ENCODE assay signal across 8 cellular contexts in the genomic region with DNA sequence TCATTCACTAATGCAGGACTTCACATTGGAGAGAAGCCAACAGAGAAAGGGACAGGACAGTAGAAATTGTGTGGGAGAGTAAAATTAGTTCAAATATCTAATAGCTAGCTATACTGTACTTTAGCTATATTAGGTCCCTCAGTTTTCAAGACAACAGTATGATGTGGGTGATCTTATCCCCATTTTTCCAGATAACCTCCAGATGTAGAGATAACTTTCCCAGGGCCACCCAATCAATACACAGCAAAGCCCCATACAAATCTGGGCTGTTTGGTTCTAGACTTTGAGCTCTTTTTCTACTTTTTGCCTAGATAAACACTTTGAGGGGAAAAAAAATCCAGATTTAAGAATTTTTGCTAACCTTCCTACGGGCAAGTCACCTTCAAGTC. TPM values are rescaled to one million over a fixed set of nuclear protein-coding genes. Genes with fewer than 3 reads are reported as not detected.
A peak's percentile ranks its signal among the peaks of the same experiment; 100 is the strongest.
DNase-seq lines count a peak whose midpoint lies in the region; ATAC-seq, FAIRE-seq and TF ChIP-seq lines count a peak whose summit lies in the region.

No MANE protein-coding gene starts in this region.

- TF ChIP-seq CTCF in cardiac muscle cell (IDR thresholded peaks at IDR 0.05; ENCODE audit: low read depth, low read length) (no peak), GM12878 (IDR thresholded peaks at IDR 0.05 in 2 of 3, conservative IDR thresholded peaks at IDR 0.05 in 1 of 3; ENCODE audit: control insufficient read depth in 2 of 3, extremely low read depth in 1 of 3, insufficient read depth in 1 of 3, low read depth in 3 of 3, low read length in 3 of 3) (no peak), uterus (IDR thresholded peaks at IDR 0.05) (no peak)

- no peak for TF ChIP-seq RAD21 in GM12878 (IDR thresholded peaks at IDR 0.05; ENCODE audit: insufficient read depth, low read depth, low read length)

- POLR2A ChIA-PET in GM12878 (lab: Charles Lee): interaction anchor here (2.2 kb wide), 1 partner anchor 57 kb away, joined by 8 read pairs; no protein-coding TSS in a partner anchor

- H3K23ac ChIP-seq in mesenchymal stem cell (ENCODE audit: low read length in 2 of 2): no peak overlapping the region

- intact Hi-C loops in Right ventricle myocardium inferior (cut with DNase I) (loop anchor here (2.0 kb wide), 1 partner anchor 58 kb away; no protein-coding TSS in a partner anchor), GM12878 (cut with micrococcal nuclease; ENCODE audit: unreplicated experiment) (loop anchor here (1.0 kb wide), 1 partner anchor 56 kb away; the partner anchor contains the start of gene GTPBP10), uterus (cut with DNase I; ENCODE audit: low total_unique reads) (no loop called here)

- H3K27me3 ChIP-seq in cardiac muscle cell (peaks cover 9% of the 10 kb centered on the region), GM12878 (replicated peaks in 1 of 2; ENCODE audit: control insufficient read depth in 2 of 2, insufficient read depth in 2 of 2, low read length in 1 of 2) (no peaks in the 10 kb centered on the region), mesenchymal stem cell (ENCODE audit: control insufficient read depth in 1 of 2, insufficient read depth in 1 of 2, low read length in 2 of 2) (no peaks in the 10 kb centered on the region), uterus (no peaks in the 10 kb centered on the region)

- no peak for FAIRE-seq in GM12878 (lab: Jason Lieb, UNC)

- peaks cover 9% of the 10 kb centered on the region for H3K79me1 ChIP-seq in mesenchymal stem cell (replicated peaks; ENCODE audit: low read length, poor library complexity, severe bottlenecking)

- H2BK5ac ChIP-seq in mesenchymal stem cell (ENCODE audit: low read depth, low read length, poor library complexity, severe bottlenecking): no peak overlapping the region

- H3K27ac ChIP-seq in cardiac muscle cell (no peak overlapping the region), GM12878 (ENCODE audit: control insufficient read depth, insufficient read depth) (peak overlapping the region; percentile 88), mesenchymal stem cell (ENCODE audit: low read length, poor library complexity, severe bottlenecking) (peak overlapping the region; percentile 23), uterus (peak overlapping the region; percentile 91 to 95)

- no peak overlapping the region for H4K8ac ChIP-seq in mesenchymal stem cell (ENCODE audit: low read length)

- H3K79me2 ChIP-seq in GM12878 (ENCODE audit: control insufficient read depth, insufficient read depth, low read length): peaks cover 6% of the 10 kb centered on the region

- in situ Hi-C loops in GM12878 (cut with MboI): loop anchor here (5.0 kb wide), 1 partner anchor 55 kb away; the partner anchor contains the start of gene GTPBP10

- CTCF ChIA-PET in GM12878 (lab: Yijun Ruan, JAX): interaction anchor here (0.7 to 2.0 kb wide), 5 partner anchors 32 to 89 kb away, joined by 3 to 9 read pairs (median 4); no protein-coding TSS in a partner anchor

- DNase-seq in cardiac muscle cell (ENCODE audit: low read depth in 1 of 2, low spot score in 1 of 2) (no peak), Right ventricle myocardium inferior (ENCODE audit: missing footprints) (no peak), GM12878 (ENCODE audit: low read depth, low spot score) (no peak), mesenchymal stem cell (no peak), uterus (no peak), COLO668 (lab: John Stamatoyannopoulos, UW; ENCODE audit: unreplicated experiment) (no peak), GM19238 (ENCODE audit: insufficient read length, low spot score) (no peak), erythroblast (lab: John Stamatoyannopoulos, UW) (no peak)

- no peak overlapping the region for H2BK12ac ChIP-seq in mesenchymal stem cell (ENCODE audit: low read length in 2 of 2)

- H3K4me1 ChIP-seq in cardiac muscle cell (ENCODE audit: low read depth): no peaks in the 10 kb centered on the region
- no peaks in the 10 kb centered on the region for H3K4me1 ChIP-seq in GM12878 (ENCODE audit: control insufficient read depth, insufficient read depth, low read length)
- H3K4me1 ChIP-seq in mesenchymal stem cell (ENCODE audit: control insufficient read depth, insufficient read depth, low read depth, low read length): no peaks in the 10 kb centered on the region
- no peaks in the 10 kb centered on the region for H3K4me1 ChIP-seq in uterus

- no TSS peak for BruUV-seq in GM12878 (replicated peaks; lab: Mats Ljungman, UMichigan)

- no peaks in the 10 kb centered on the region for H4K20me1 ChIP-seq in GM12878 (ENCODE audit: control insufficient read depth, insufficient read depth)

- SMC1A ChIA-PET in GM12878 (lab: Charles Lee; ENCODE audit: uncharacterized antibody, unreplicated experiment): interaction anchor here (1.2 kb wide), 1 partner anchor 62 kb away, joined by 3 read pairs; no protein-coding TSS in a partner anchor

- H3K36me3 ChIP-seq in cardiac muscle cell (peaks cover 12% of the 10 kb centered on the region), GM12878 (ENCODE audit: control insufficient read depth in 2 of 2, insufficient read depth in 2 of 2, low read length in 1 of 2) (no peaks in the 10 kb centered on the region), mesenchymal stem cell (ENCODE audit: control insufficient read depth in 1 of 2, insufficient read depth in 2 of 2, low read depth in 1 of 2, low read length in 2 of 2) (peaks cover 2 to 29% of the 10 kb centered on the region in 2 experiments), uterus (no peaks in the 10 kb centered on the region)

- RAD21 ChIA-PET in GM12878 (lab: Charles Lee; ENCODE audit: unreplicated experiment): interaction anchor here (1.0 to 2.0 kb wide), 4 partner anchors 9 to 214 kb away, joined by 3 to 6 read pairs (median 4); no protein-coding TSS in a partner anchor

- H3K4me2 ChIP-seq in GM12878 (ENCODE audit: control insufficient read depth, insufficient read depth): peak overlapping the region; percentile 92
- H3K4me2 ChIP-seq in mesenchymal stem cell (ENCODE audit: low read length, poor library complexity, severe bottlenecking): peak overlapping the region; percentile 81

- no peak overlapping the region for H2BK120ac ChIP-seq in mesenchymal stem cell (ENCODE audit: low read depth, low read length)

- H2BK15ac ChIP-seq in mesenchymal stem cell (ENCODE audit: low read depth, poor library complexity, severe bottlenecking): no peak overlapping the region

- no peak for TF ChIP-seq POLR2A in GM12878 (IDR thresholded peaks at IDR 0.05; ENCODE audit: low read depth, low read length)
- no peak for TF ChIP-seq POLR2A in uterus (IDR thresholded peaks at IDR 0.05)
- no peak for TF ChIP-seq POLR2A in erythroblast (IDR thresholded peaks at IDR 0.05; ENCODE audit: low read length)

- no peak for ATAC-seq in Right ventricle myocardium inferior
- no peak for ATAC-seq in GM12878

- no peak overlapping the region for H3K14ac ChIP-seq in mesenchymal stem cell (ENCODE audit: low read length in 2 of 2)

- H2AFZ ChIP-seq in GM12878 (ENCODE audit: control insufficient read depth, low read depth, low read length) (peak overlapping the region; percentile 99), mesenchymal stem cell (ENCODE audit: low read depth, low read length) (no peak overlapping the region)

- no peak overlapping the region for H3K18ac ChIP-seq in mesenchymal stem cell (ENCODE audit: low read depth in 1 of 2, low read length in 2 of 2)

- H3K9ac ChIP-seq in GM12878 (ENCODE audit: control insufficient read depth, insufficient read depth, low read length) (peak overlapping the region; percentile 92), mesenchymal stem cell (ENCODE audit: low read length) (peak overlapping the region; percentile 97)

- H3K9me3 ChIP-seq in cardiac muscle cell (ENCODE audit: low read depth) (no peaks in the 10 kb centered on the region), GM12878 (replicated peaks; ENCODE audit: control insufficient read depth, insufficient read depth, low read length) (no peaks in the 10 kb centered on the region; the same call in 2 of the 3 replicates), mesenchymal stem cell (ENCODE audit: control insufficient read depth, low read length) (peaks cover 6% of the 10 kb centered on the region), uterus (no peaks in the 10 kb centered on the region)

- H2AK5ac ChIP-seq in mesenchymal stem cell (ENCODE audit: low read length, severe bottlenecking): no peak overlapping the region

- peak overlapping the region in 1 of 2 experiments; percentile 58 for H3K4ac ChIP-seq in mesenchymal stem cell (ENCODE audit: low read depth in 1 of 2, low read length in 2 of 2)

- WGBS in GM12878 (ENCODE audit: insufficient coverage, insufficient replicate concordance, low lambda C conversion rate, missing lambda C conversion rate): 0% methylated on average over 1 of the region's 1 CpG
- 13% methylated on average over 1 of the region's 1 CpG for WGBS in mesenchymal stem cell

- no peak for TF ChIP-seq EP300 in GM12878 (IDR thresholded peaks at IDR 0.05; ENCODE audit: borderline replicate concordance in 1 of 2, control insufficient read depth in 1 of 2, low read depth in 2 of 2, low read length in 2 of 2)

- H4K91ac ChIP-seq in mesenchymal stem cell (ENCODE audit: low read length): no peak overlapping the region

- H3K4me3 ChIP-seq in cardiac muscle cell (peak overlapping the region; percentile 65), GM12878 (peak overlapping the region; percentile 76; the same call in 1 of the 2 replicates), mesenchymal stem cell (ENCODE audit: insufficient read depth in 1 of 2, low read depth in 1 of 2, low read length in 2 of 2) (peak overlapping the region in 1 of 2 experiments; percentile 88), uterus (peak overlapping the region; percentile 63 to 68)

RNA-seq across cellular contexts. Expression of gene CLDN12, which starts 0.5 kb away (rescaled TPM):
- total RNA-seq in cardiac muscle cell (24.6 and 25.8 TPM in 2 replicates), Right ventricle myocardium inferior (34.1 TPM), GM12878 (2014; rRNA removed) (7.0 and 10.4 TPM in 2 replicates), GM12878 (2014; rRNA removed; fragmentation: Illumina TruSeq; extraction: Trizol) (5.8 and 6.4 TPM in 2 replicates), GM12878 (2021) (6.0 and 6.5 TPM in 2 replicates), uterus (10 to 100 TPM in 3 of 4 donors, 1 to 10 TPM in 1; 7.4 to 39.5 (median 23.5) TPM)
- polyA plus RNA-seq in cardiac muscle cell (23.7 and 31.8 TPM in 2 replicates), GM12878 (2011; rRNA removed) (38.9 and 41.1 TPM in 2 replicates), GM12878 (2014; fragmentation: Illumina TruSeq; extraction: Trizol) (6.2 and 6.7 TPM in 2 replicates), GM12878 (2014; fragmentation: Nextera tagmentation; extraction: Ambion mirVana) (1 to 10 TPM; 3.1 to 5.6 TPM), GM12878 (2014; rRNA removed) (5.6 and 7.1 TPM in 2 replicates), GM12878 (2016; fragmentation: Nextera tagmentation; extraction: Ambion mirVana) (1 to 10 TPM; 7.0 to 7.4 TPM)
- 96.7 and 103 TPM in 2 replicates for total RNA-seq in GM12878 (2013; cell fraction: nucleolus; rRNA removed)
- polyA plus RNA-seq in GM12878 (2011; ENCODE audit: low read depth): 1.4 TPM
- polyA plus RNA-seq in GM12878 (2011; cell fraction: cytosol; rRNA removed): 36.3 and 43.2 TPM in 2 replicates
- 30.3 and 51.4 TPM in 2 replicates for polyA plus RNA-seq in GM12878 (2011; cell fraction: nucleus; rRNA removed)
- 2.5 and 6.7 TPM in 2 replicates for polyA plus RNA-seq in GM12878 (2012)
- polyA minus RNA-seq in GM12878 (2011; rRNA and poly(A)+ RNA removed): 83.7 and 88.9 TPM in 2 replicates
- 9.2 and 15.7 TPM in 2 replicates for polyA minus RNA-seq in GM12878 (2011; cell fraction: cytosol; rRNA and poly(A)+ RNA removed)
- polyA minus RNA-seq in GM12878 (2011; cell fraction: nucleus; rRNA and poly(A)+ RNA removed): 29.3 and 42.8 TPM in 2 replicates
- 22.9 TPM for polyA plus RNA-seq in mesenchymal stem cell (2013, experiment 1 of 2)
- 24.2 TPM for polyA plus RNA-seq in mesenchymal stem cell (2013, experiment 2 of 2)

RNA-seq across cellular contexts. Expression of gene GTPBP10, which starts 56.3 kb away (rescaled TPM):
- total RNA-seq in cardiac muscle cell (5.4 and 5.5 TPM in 2 replicates), Right ventricle myocardium inferior (24.8 TPM), GM12878 (2014; rRNA removed) (10.1 and 14.1 TPM in 2 replicates), GM12878 (2014; rRNA removed; fragmentation: Illumina TruSeq; extraction: Trizol) (20.6 and 24.0 TPM in 2 replicates), GM12878 (2021) (26.6 and 33.5 TPM in 2 replicates), uterus (10 to 100 TPM; 11.2 to 35.2 (median 19.0) TPM)
- polyA plus RNA-seq in cardiac muscle cell (11.2 and 12.7 TPM in 2 replicates), GM12878 (2011; rRNA removed) (34.1 and 67.9 TPM in 2 replicates), GM12878 (2014; fragmentation: Illumina TruSeq; extraction: Trizol) (38.0 and 48.6 TPM in 2 replicates), GM12878 (2014; fragmentation: Nextera tagmentation; extraction: Ambion mirVana) (10 to 100 TPM; 29.4 to 32.5 TPM), GM12878 (2014; rRNA removed) (11.2 and 11.3 TPM in 2 replicates), GM12878 (2016; fragmentation: Nextera tagmentation; extraction: Ambion mirVana) (10 to 100 TPM; 38.7 to 41.0 TPM)
- total RNA-seq in GM12878 (2013; cell fraction: nucleolus; rRNA removed): 128 and 133 TPM in 2 replicates
- polyA plus RNA-seq in GM12878 (2011; ENCODE audit: low read depth): 5.4 TPM
- 8.4 and 10.8 TPM in 2 replicates for polyA plus RNA-seq in GM12878 (2011; cell fraction: cytosol; rRNA removed)
- polyA plus RNA-seq in GM12878 (2011; cell fraction: nucleus; rRNA removed): 19.0 and 21.8 TPM in 2 replicates
- polyA plus RNA-seq in GM12878 (2012): 11.9 and 18.1 TPM in 2 replicates
- 7.1 and 17.0 TPM in 2 replicates for polyA minus RNA-seq in GM12878 (2011; rRNA and poly(A)+ RNA removed)
- 3.5 and 7.6 TPM in 2 replicates for polyA minus RNA-seq in GM12878 (2011; cell fraction: cytosol; rRNA and poly(A)+ RNA removed)
- 13.8 and 16.4 TPM in 2 replicates for polyA minus RNA-seq in GM12878 (2011; cell fraction: nucleus; rRNA and poly(A)+ RNA removed)
- 15.6 TPM for polyA plus RNA-seq in mesenchymal stem cell (2013, experiment 1 of 2)
- polyA plus RNA-seq in mesenchymal stem cell (2013, experiment 2 of 2): 15.6 TPM
